In genomic region chr1:185824106-185824505, GRCh38 we compare ENCODE assay signal across 21 cellular contexts.
"Had no signal": no experiment of that assay in that cellular context is flagged by ENCODE, and none has a peak within 500 bp of the region (broad histone marks: within the 10 kb centered on the region; RNA-seq: fewer than 3 reads in every experiment).

No MANE protein-coding gene starts in this region.

- H3K36me3 ChIP-seq: brain microvascular endothelial cell, colonic mucosa, gastroesophageal sphincter, heart left ventricle, left lung, prostate gland, transverse colon, vagina had no signal

- H3K4me3 Mint-ChIP-seq: activated CD8-positive, alpha-beta T cell treated with anti-CD3 and anti-CD28 coated beads for 36 hours; activated naive CD4-positive, alpha-beta T cell treated with anti-CD3 and anti-CD28 coated beads for 36 hours; activated T-cell treated with anti-CD3 and anti-CD28 coated beads, Interleukin-2, amount 50 U/mL, for 24 hours; neural crest cell; stimulated activated naive CD8-positive, alpha-beta T cell treated with anti-CD3 and anti-CD28 coated beads, Interleukin-15, Interleukin-2, amounts not matched to agents 100 ng/mL and 50 ng/mL, for 24 hours had no signal

- H3K9me3 ChIP-seq: colonic mucosa, gastroesophageal sphincter, left lung, prostate gland, transverse colon, vagina had no signal

- H3K27ac Mint-ChIP-seq: activated CD8-positive, alpha-beta T cell treated with anti-CD3 and anti-CD28 coated beads for 36 hours; activated naive CD4-positive, alpha-beta T cell treated with anti-CD3 and anti-CD28 coated beads for 36 hours; activated T-cell treated with anti-CD3 and anti-CD28 coated beads, Interleukin-2, amount 50 U/mL, for 24 hours; stimulated activated naive CD8-positive, alpha-beta T cell treated with anti-CD3 and anti-CD28 coated beads, Interleukin-15, Interleukin-2, amounts not matched to agents 100 ng/mL and 50 ng/mL, for 24 hours had no signal

- H3K27me3 ChIP-seq: brain microvascular endothelial cell, colonic mucosa, gastroesophageal sphincter, heart left ventricle, left lung, transverse colon, vagina had no signal

- H3K27ac ChIP-seq: brain microvascular endothelial cell, colonic mucosa, gastroesophageal sphincter, prostate gland, transverse colon, vagina had no signal

- H3K4me1 ChIP-seq: colonic mucosa, left lung, prostate gland, transverse colon, vagina had no signal

- ATAC-seq: activated CD8-positive, alpha-beta T cell treated with anti-CD3 and anti-CD28 coated beads for 36 hours; gastroesophageal sphincter; heart left ventricle; left lung; right cardiac atrium had no signal

- H3K4me3 ChIP-seq: colonic mucosa, gastroesophageal sphincter, heart left ventricle, left lung, prostate gland, transverse colon, vagina had no signal

- DNase-seq: activated CD4-positive, alpha-beta T cell treated with anti-CD3 and anti-CD28 coated beads for 48 hours; activated CD4-positive, CD25-positive, alpha-beta regulatory T cell; activated CD8-positive, alpha-beta T cell treated with anti-CD3 and anti-CD28 coated beads for 36 hours; activated naive CD4-positive, alpha-beta T cell treated with anti-CD3 and anti-CD28 coated beads for 36 hours; activated T-cell treated with anti-CD3 and anti-CD28 coated beads, Interleukin-2, amount 50 U/mL, for 24 hours; anterior cingulate cortex; central memory CD4-positive, alpha-beta T cell; colonic mucosa; erythroblast; heart left ventricle; left lung; midbrain; right cardiac atrium; stimulated activated CD4-positive, alpha-beta T cell treated with anti-CD3 and anti-CD28 coated beads, Interleukin-2, amount 100 ng/mL, for 48 hours; transverse colon had no signal

- H3K9me3 Mint-ChIP-seq: activated CD8-positive, alpha-beta T cell treated with anti-CD3 and anti-CD28 coated beads for 36 hours; activated naive CD4-positive, alpha-beta T cell treated with anti-CD3 and anti-CD28 coated beads for 36 hours; activated T-cell treated with anti-CD3 and anti-CD28 coated beads, Interleukin-2, amount 50 U/mL, for 24 hours; stimulated activated naive CD8-positive, alpha-beta T cell treated with anti-CD3 and anti-CD28 coated beads, Interleukin-15, Interleukin-2, amounts not matched to agents 100 ng/mL and 50 ng/mL, for 24 hours had no signal

- H3K4me1 Mint-ChIP-seq: neural crest cell had no signal
